1 cellular context compared by ENCODE assay signal in genomic region chr20:28603218-28603577, GRCh38.
TF ChIP-seq lines count a peak whose summit lies in the region.

No MANE protein-coding gene starts in this region.

TF ChIP-seq in A549, 52 proteins besides CTCF, POLR2A, EP300 and RAD21:
- TF ChIP-seq REST (IDR thresholded peaks at IDR 0.05): 0 out of 2 replicates have a peak, but pooled peaks have one; percentile 3
